In the genomic region with DNA sequence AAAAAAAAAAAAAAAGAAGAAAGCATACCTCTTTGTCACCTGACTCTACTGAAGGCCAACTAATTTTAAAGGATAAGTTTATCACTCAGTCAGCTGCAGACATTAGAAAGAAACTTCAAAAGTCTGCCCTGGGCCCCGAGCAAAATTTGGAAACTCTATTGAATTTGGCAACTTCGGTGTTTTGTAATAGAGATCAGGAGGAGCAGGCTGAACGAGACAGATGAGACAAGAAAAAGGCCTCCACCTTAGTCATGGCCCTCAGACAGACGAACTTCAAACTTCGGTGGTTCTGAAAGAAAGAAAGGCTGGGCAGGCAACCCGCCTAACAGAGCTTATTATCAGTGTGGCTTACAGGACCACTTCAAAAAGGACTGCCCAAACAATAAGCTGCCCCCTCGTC, we compare ENCODE assay signal across 29 cellular contexts. TPM values are rescaled to one million over a fixed set of nuclear protein-coding genes. Genes with fewer than 3 reads are reported as not detected.
"Had no signal": no experiment of that assay in that cellular context is flagged by ENCODE, and none has a peak within 500 bp of the region (broad histone marks: within the 10 kb centered on the region; RNA-seq: fewer than 3 reads in every experiment).

No MANE protein-coding gene starts in this region.

- H3K36me3 ChIP-seq: SJSA1 had no signal

- H3K27me3 Mint-ChIP-seq: brain; central memory CD8-positive, alpha-beta T cell; IgD-negative memory B cell; T-helper 17 cell had no signal

- ATAC-seq: activated naive CD4-positive, alpha-beta T cell treated with anti-CD3 and anti-CD28 coated beads, Interleukin-2, amount 50 U/mL, for 72 hours; activated T-cell treated with anti-CD3 and anti-CD28 coated beads, Interleukin-2, amount 50 U/mL, for 4 hours; Panc1; Right ventricle myocardium inferior; SK-N-SH treated with all-trans-retinoic acid at 6 μM for 48 hours; T-helper 17 cell; WTC11 had no signal

- H3K9me3 ChIP-seq: SJSA1 had no signal

- H3K4me3 ChIP-seq: SJSA1 had no signal

- H3K36me3 Mint-ChIP-seq: activated naive CD4-positive, alpha-beta T cell treated with anti-CD3 and anti-CD28 coated beads, Interleukin-2, amount 50 U/mL, for 72 hours; brain; IgD-negative memory B cell; WTC11 had no signal

- H3K27me3 ChIP-seq: SJSA1 had no signal

- H3K9ac ChIP-seq: KMS-11 had no signal

- H3K4me1 ChIP-seq: SJSA1 had no signal

- DNase-seq: activated CD4-positive, alpha-beta T cell treated with anti-CD3 and anti-CD28 coated beads for 48 hours; activated CD4-positive, alpha-beta T cell treated with anti-CD3 and anti-CD28 coated beads, Interleukin-2, amount 50 U/mL, for 4 hours; activated CD4-positive, CD25-positive, alpha-beta regulatory T cell treated with anti-CD3 and anti-CD28 coated beads, Interleukin-2, amount 50 U/mL, for 72 hours; activated CD8-positive, alpha-beta memory T cell treated with anti-CD3 and anti-CD28 coated beads for 24 hours; activated effector memory CD4-positive, alpha-beta T cell treated with anti-CD3 and anti-CD28 coated beads, Interleukin-2, amount 50 U/mL, for 16 hours; activated naive CD4-positive, alpha-beta T cell treated with Interleukin-2 at 50 U/mL for 16 hours; activated T-cell treated with anti-CD3 and anti-CD28 coated beads, Interleukin-2, amount 50 U/mL, for 4 hours; amygdala; NCI-H1048; NCI-H1417; NCI-H1930; NCI-H2171; NCI-H226; NCI-H526 treated with DMSO at 0.1 percent for 48 hours; NK-92 treated with Interleukin-12 subunit alpha and Interleukin-12 subunit beta, amount 100 ng/mL, for 24 hours; OCI-M1; RPMI8226; T-helper 17 cell; T-helper 9 cell had no signal

- H3K9me3 Mint-ChIP-seq: activated naive CD4-positive, alpha-beta T cell treated with anti-CD3 and anti-CD28 coated beads, Interleukin-2, amount 50 U/mL, for 72 hours; activated T-cell treated with anti-CD3 and anti-CD28 coated beads, Interleukin-2, amount 50 U/mL, for 4 hours; brain; central memory CD8-positive, alpha-beta T cell; IgD-negative memory B cell; WTC11 had no signal

- H3K4me3 Mint-ChIP-seq: activated T-cell treated with anti-CD3 and anti-CD28 coated beads, Interleukin-2, amount 50 U/mL, for 4 hours; brain; central memory CD8-positive, alpha-beta T cell; IgD-negative memory B cell; T-helper 17 cell; WTC11 had no signal

- H3K27ac ChIP-seq: KMS-11, SJSA1 had no signal

- H3K4me1 Mint-ChIP-seq: brain; central memory CD8-positive, alpha-beta T cell; T-helper 17 cell had no signal

- H3K4me2 ChIP-seq: KMS-11 had no signal

- H3K27ac Mint-ChIP-seq: activated naive CD4-positive, alpha-beta T cell treated with anti-CD3 and anti-CD28 coated beads, Interleukin-2, amount 50 U/mL, for 72 hours; brain; IgD-negative memory B cell; T-helper 17 cell; WTC11 had no signal

RNA-seq across cellular contexts. Expression of a gene that starts 18.5 kb away (rescaled TPM):
- polyA plus RNA-seq: IgD-negative memory B cell had no signal

RNA-seq across cellular contexts. Expression of a gene that starts 21.6 kb away (rescaled TPM):
- polyA plus RNA-seq: IgD-negative memory B cell had no signal
